In the genomic region with DNA sequence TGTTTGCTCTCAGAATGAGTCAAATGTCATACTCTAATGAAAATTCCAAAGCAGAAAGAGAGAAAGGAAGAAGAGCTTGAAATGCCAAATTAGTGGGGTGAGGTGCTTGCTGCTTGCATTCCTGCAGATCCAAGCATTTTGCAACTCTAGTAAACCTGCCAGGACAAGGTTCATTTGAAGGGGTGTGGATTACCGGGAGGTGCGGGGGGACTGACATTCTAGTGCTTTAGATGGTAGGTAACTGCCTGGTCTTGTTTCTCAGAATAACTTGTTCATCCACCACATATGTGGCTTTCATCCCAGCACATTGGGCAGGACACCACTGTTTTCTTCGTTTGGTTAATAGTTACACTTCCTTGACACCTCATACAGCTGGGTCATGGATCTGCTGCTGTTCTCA, we compare ENCODE assay signal across 12 cellular contexts.
DNase-seq lines count a peak whose midpoint lies in the region; ATAC-seq, FAIRE-seq and TF ChIP-seq lines count a peak whose summit lies in the region.
"Had no signal": no experiment of that assay in that cellular context is flagged by ENCODE, and none has a peak within 500 bp of the region (broad histone marks: within the 10 kb centered on the region; RNA-seq: fewer than 3 reads in every experiment).

No MANE protein-coding gene starts in this region.

- no peak for TF ChIP-seq RAD21 in GM12878 (IDR thresholded peaks at IDR 0.05; ENCODE audit: insufficient read depth, low read depth, low read length)

- H3K4me1 ChIP-seq in GM23248 (ENCODE audit: insufficient read depth) (peaks cover 69% of the 10 kb centered on the region), GM12878 (ENCODE audit: control insufficient read depth, insufficient read depth, low read length) (no peaks in the 10 kb centered on the region)

- TF ChIP-seq CTCF in GM12878 (IDR thresholded peaks at IDR 0.05 in 2 of 3, conservative IDR thresholded peaks at IDR 0.05 in 1 of 3; ENCODE audit: control insufficient read depth in 2 of 3, extremely low read depth in 1 of 3, insufficient read depth in 1 of 3, low read depth in 3 of 3, low read length in 3 of 3): no peak
- no peak for TF ChIP-seq CTCF in endothelial cell (IDR thresholded peaks at IDR 0.05; ENCODE audit: unreplicated experiment)

- H3F3A ChIP-seq in GM23248 (ENCODE audit: insufficient read depth): peaks cover 52% of the 10 kb centered on the region

- POLR2A ChIA-PET in GM12878 (lab: Charles Lee): no interaction called here

- no peaks in the 10 kb centered on the region for H3K79me2 ChIP-seq in GM23248 (ENCODE audit: insufficient read depth)
- H3K79me2 ChIP-seq in GM12878 (ENCODE audit: control insufficient read depth, insufficient read depth, low read length): no peaks in the 10 kb centered on the region

- CTCF ChIA-PET in GM12878 (lab: Yijun Ruan, JAX): no interaction called here

- H3K36me3 Mint-ChIP-seq in endothelial cell (ENCODE audit: low read depth, unreplicated experiment): no peaks in the 10 kb centered on the region
- H3K36me3 Mint-ChIP-seq: activated naive CD8-positive, alpha-beta T cell treated with anti-CD3 and anti-CD28 coated beads, Interleukin-2, amount 10 ng/mL, durations not matched to agents 7 days and 5 days; stimulated activated naive B cell treated with anti-CD40 and anti-IgM and Interleukin-4, amounts not matched to agents 10 μg/mL and 1 μg/mL and 100 μg/mL, for 72 hours had no signal

- H3K4me2 ChIP-seq in GM23248 (ENCODE audit: unreplicated experiment): peak overlapping the region; percentile 82
- H3K4me2 ChIP-seq in GM12878 (ENCODE audit: control insufficient read depth, insufficient read depth): no peak overlapping the region
- H3K4me2 ChIP-seq: KMS-11 had no signal

- ATAC-seq in GM12878 (no peak), sciatic nerve (peak; percentile 78)
- ATAC-seq: stimulated activated naive B cell treated with anti-CD40 and anti-IgM and Interleukin-4, amounts not matched to agents 10 μg/mL and 1 μg/mL and 100 μg/mL, for 72 hours; T-helper 17 cell had no signal

- 0 to 2% methylated on average over 3 of the region's 3 CpGs for WGBS in GM23248 (ENCODE audit: low coverage in 1 of 2, low lambda C conversion rate in 2 of 2, missing lambda C conversion rate in 2 of 2), 2 experiments
- WGBS in GM12878 (ENCODE audit: insufficient coverage, insufficient replicate concordance, low lambda C conversion rate, missing lambda C conversion rate): 30% methylated on average over 3 of the region's 3 CpGs

- H3K27me3 ChIP-seq in GM23248 (replicated peaks; ENCODE audit: insufficient read depth): no peaks in the 10 kb centered on the region
- H3K27me3 ChIP-seq in GM12878 (replicated peaks in 1 of 2; ENCODE audit: control insufficient read depth in 2 of 2, insufficient read depth in 2 of 2, low read length in 1 of 2): no peaks in the 10 kb centered on the region

- DNase-seq in GM23248 (peak; percentile 82), GM12878 (ENCODE audit: low read depth, low spot score) (no peak), iPS DF 19.7 (ENCODE audit: low read depth, low spot score) (peak; percentile 17), sciatic nerve (ENCODE audit: low spot score) (peak; percentile 63), putamen (ENCODE audit: low spot score) (no peak), activated gamma-delta T cell (lab: John Stamatoyannopoulos, UW) (no peak), endothelial cell (ENCODE audit: low spot score) (no peak), NCI-H1436 treated with DMSO at 0.1 percent for 48 hours (lab: John Stamatoyannopoulos, UW) (no peak)
- DNase-seq: activated naive CD8-positive, alpha-beta T cell treated with anti-CD3 and anti-CD28 coated beads, Interleukin-2, amount 10 ng/mL, durations not matched to agents 7 days and 5 days; stimulated activated naive B cell treated with anti-CD40 and anti-IgM and Interleukin-4, amounts not matched to agents 10 μg/mL and 1 μg/mL and 100 μg/mL, for 72 hours; T-helper 17 cell had no signal

- SMC1A ChIA-PET in GM12878 (lab: Charles Lee; ENCODE audit: uncharacterized antibody, unreplicated experiment): no interaction called here

- TF ChIP-seq POLR2A in GM12878 (IDR thresholded peaks at IDR 0.05; ENCODE audit: low read depth, low read length): no peak

- FAIRE-seq in GM12878 (lab: Jason Lieb, UNC): peak; percentile 47

- H3K27ac ChIP-seq in GM23248 (peak overlapping the region; percentile 90), GM12878 (ENCODE audit: control insufficient read depth, insufficient read depth) (no peak overlapping the region)
- H3K27ac ChIP-seq: KMS-11 had no signal

- H3K9ac ChIP-seq in GM23248: peak overlapping the region; percentile 73
- no peak overlapping the region for H3K9ac ChIP-seq in GM12878 (ENCODE audit: control insufficient read depth, insufficient read depth, low read length)
- H3K9ac ChIP-seq: KMS-11 had no signal

- in situ Hi-C loops in GM23248 (cut with MboI) (no loop called here), GM12878 (cut with MboI) (loop anchor here (10.0 to 25.0 kb wide), 2 partner anchors 409 to 961 kb away; no protein-coding TSS in a partner anchor)

- H2AFZ ChIP-seq in GM23248: peak overlapping the region; percentile 16
- no peak overlapping the region for H2AFZ ChIP-seq in GM12878 (ENCODE audit: control insufficient read depth, low read depth, low read length)

- no peak for TF ChIP-seq EP300 in GM12878 (IDR thresholded peaks at IDR 0.05; ENCODE audit: borderline replicate concordance in 1 of 2, control insufficient read depth in 1 of 2, low read depth in 2 of 2, low read length in 2 of 2)

- no peaks in the 10 kb centered on the region for H3K9me3 ChIP-seq in GM23248 (ENCODE audit: low read depth)
- H3K9me3 ChIP-seq in GM12878 (replicated peaks; ENCODE audit: control insufficient read depth, insufficient read depth, low read length): no peaks in the 10 kb centered on the region

- H3K4me3 Mint-ChIP-seq in endothelial cell (ENCODE audit: unreplicated experiment): no peak overlapping the region
- H3K4me3 Mint-ChIP-seq: activated naive CD8-positive, alpha-beta T cell treated with anti-CD3 and anti-CD28 coated beads, Interleukin-2, amount 10 ng/mL, durations not matched to agents 7 days and 5 days; stimulated activated naive B cell treated with anti-CD40 and anti-IgM and Interleukin-4, amounts not matched to agents 10 μg/mL and 1 μg/mL and 100 μg/mL, for 72 hours; T-helper 17 cell had no signal

- intact Hi-C loops in GM12878 (cut with micrococcal nuclease; ENCODE audit: unreplicated experiment) (loop anchor here (10.0 kb wide), 1 partner anchor 399 kb away; the partner anchor contains the start of gene ARHGAP5), sciatic nerve (cut with DNase I) (no loop called here)

- H3K27ac Mint-ChIP-seq in endothelial cell (ENCODE audit: unreplicated experiment): no peak overlapping the region
- H3K27ac Mint-ChIP-seq: activated naive CD8-positive, alpha-beta T cell treated with anti-CD3 and anti-CD28 coated beads, Interleukin-2, amount 10 ng/mL, durations not matched to agents 7 days and 5 days; stimulated activated naive B cell treated with anti-CD40 and anti-IgM and Interleukin-4, amounts not matched to agents 10 μg/mL and 1 μg/mL and 100 μg/mL, for 72 hours; T-helper 17 cell had no signal

- H4K20me1 ChIP-seq in GM23248 (ENCODE audit: insufficient read depth) (no peaks in the 10 kb centered on the region), GM12878 (ENCODE audit: control insufficient read depth, insufficient read depth) (no peaks in the 10 kb centered on the region)

- H3K4me1 Mint-ChIP-seq in endothelial cell (ENCODE audit: unreplicated experiment): peaks cover 4% of the 10 kb centered on the region
- H3K4me1 Mint-ChIP-seq: activated naive CD8-positive, alpha-beta T cell treated with anti-CD3 and anti-CD28 coated beads, Interleukin-2, amount 10 ng/mL, durations not matched to agents 7 days and 5 days had no signal

- H3K4me3 ChIP-seq in GM23248 (peak overlapping the region; percentile 46), GM12878 (no peak overlapping the region)

- H3K9me2 ChIP-seq in GM23248 (ENCODE audit: insufficient read depth): no peaks in the 10 kb centered on the region

- H3K27me3 Mint-ChIP-seq in endothelial cell (ENCODE audit: unreplicated experiment): no peaks in the 10 kb centered on the region

- H3K9me3 Mint-ChIP-seq in endothelial cell (ENCODE audit: unreplicated experiment): no peaks in the 10 kb centered on the region
- H3K9me3 Mint-ChIP-seq: activated naive CD8-positive, alpha-beta T cell treated with anti-CD3 and anti-CD28 coated beads, Interleukin-2, amount 10 ng/mL, durations not matched to agents 7 days and 5 days; stimulated activated naive B cell treated with anti-CD40 and anti-IgM and Interleukin-4, amounts not matched to agents 10 μg/mL and 1 μg/mL and 100 μg/mL, for 72 hours had no signal

- RAD21 ChIA-PET in GM12878 (lab: Charles Lee; ENCODE audit: unreplicated experiment): no interaction called here

- H3K36me3 ChIP-seq in GM23248 (ENCODE audit: low read depth) (no peaks in the 10 kb centered on the region), GM12878 (ENCODE audit: control insufficient read depth in 2 of 2, insufficient read depth in 2 of 2, low read length in 1 of 2) (no peaks in the 10 kb centered on the region)

- no TSS peak for BruUV-seq in GM12878 (replicated peaks; lab: Mats Ljungman, UMichigan)

TF ChIP-seq in GM12878, 131 proteins besides CTCF, POLR2A, EP300 and RAD21 (continues in another document):
- TF ChIP-seq EZH2 (IDR thresholded peaks at IDR 0.05; ENCODE audit: borderline replicate concordance, control insufficient read depth, low read depth, low read length): no peak
- TF ChIP-seq IRF3 (IDR thresholded peaks at IDR 0.05): no peak
- no peak for TF ChIP-seq BRCA1 (IDR thresholded peaks at IDR 0.05; ENCODE audit: low read depth, low read length)
- TF ChIP-seq RUNX3 (IDR thresholded peaks at IDR 0.05; ENCODE audit: low read length): no peak

Comparison
In these comparisons a context has a peak if more than half of its experiments do, and no peak if none do; other contexts are left out.
1. DNase-seq: peak in GM23248 (single experiment), iPS DF 19.7 (single experiment) and sciatic nerve (single experiment); none in GM12878 (single experiment), putamen (single experiment), activated gamma-delta T cell (single experiment), endothelial cell (single experiment) and NCI-H1436 treated with DMSO at 0.1 percent for 48 hours (single experiment).